In genomic region chr10:91220194-91220953, GRCh38 we compare ENCODE assay signal across 8 cellular contexts. TPM values are rescaled to one million over a fixed set of nuclear protein-coding genes. Genes with fewer than 3 reads are reported as not detected.
DNase-seq lines count a peak whose midpoint lies in the region; ATAC-seq and TF ChIP-seq lines count a peak whose summit lies in the region.

Gene PCGF5 (plus strand): TSS chr10:91220663. CDS start chr10:91222872, 2,209 bp downstream.

- H3K4me3 ChIP-seq in right atrium auricular region (peak within 1 kb of the TSS; percentile 94 to 97), uterus (peak within 1 kb of the TSS; percentile 62 to 99)

- H3K27me3 ChIP-seq in right atrium auricular region (no peaks in the 10 kb centered on the region), uterus (no peaks in the 10 kb centered on the region)

- DNase-seq in NCI-H128 (lab: John Stamatoyannopoulos, UW; ENCODE audit: unreplicated experiment): peak; percentile 31
- peak in 57 of 58 donors; percentile 23 to 89 (median 79) for DNase-seq in anterior cingulate cortex (lab: John Stamatoyannopoulos, UW)
- peak; percentile 84 for DNase-seq in right atrium auricular region (ENCODE audit: low spot score)
- DNase-seq in putamen (ENCODE audit: low spot score): peak; percentile 88
- peak; percentile 85 to 90 for DNase-seq in uterus

- peak within 1 kb of the TSS; percentile 91 to 94 for H3K27ac ChIP-seq in right atrium auricular region
- peak within 1 kb of the TSS; percentile 92 to 97 for H3K27ac ChIP-seq in uterus

- H3K36me3 ChIP-seq in right atrium auricular region (no peaks in the 10 kb centered on the region), uterus (no peaks in the 10 kb centered on the region)

- H3K9me3 ChIP-seq in right atrium auricular region (no peaks in the 10 kb centered on the region), uterus (no peaks in the 10 kb centered on the region)

- H3K4me1 ChIP-seq in right atrium auricular region (peaks cover 0 to 50% of the 10 kb centered on the region in 2 donors), uterus (no peaks in the 10 kb centered on the region)

- TF ChIP-seq CTCF in right atrium auricular region (IDR thresholded peaks at IDR 0.05) (peak in 1 of 2 donors; percentile 51), uterus (IDR thresholded peaks at IDR 0.05) (peak in 3 of 4 experiments; percentile 36 to 73 (median 47))

- ATAC-seq in HG02763 (IDR thresholded peaks at IDR 0.05; ENCODE audit: unreplicated experiment): peak; percentile 95

- peak; percentile 80 for TF ChIP-seq POLR2A in GM15510 (IDR thresholded peaks at IDR 0.05; ENCODE audit: borderline replicate concordance, extremely low read depth, insufficient read length)
- peak; percentile 64 to 75 for TF ChIP-seq POLR2A in uterus (IDR thresholded peaks at IDR 0.05)

- intact Hi-C loops in T-helper 2 cell treated with Interferon-gamma antibody and Interleukin-4, amounts not matched to agents 100 ng/mL and 5 ng/mL, for 36 hours (cut with micrococcal nuclease): loop anchor here (1.0 to 10.0 kb wide), 9 partner anchors 19 to 1624 kb away; partner anchors contain the start of genes CPEB3, EXOC6, FGFBP3 and KIF11
- intact Hi-C loops in uterus (cut with DNase I; ENCODE audit: low total_unique reads): no loop called here

RNA-seq across cellular contexts. Expression of gene PCGF5, which starts in this region (rescaled TPM):
- 42.3 and 43.4 TPM in 2 replicates for total RNA-seq in T-helper 2 cell treated with Interferon-gamma antibody and Interleukin-4, amounts not matched to agents 100 ng/mL and 5 ng/mL, for 36 hours
- total RNA-seq in right atrium auricular region (10 to 100 TPM; 42.8 to 62.0 TPM), uterus (10 to 100 TPM; 10.8 to 60.4 (median 37.2) TPM)

Comparison
In these comparisons a context has a peak if more than half of its experiments do, and no peak if none do; other contexts are left out.
1. Peak in every context shown above with its lines: DNase-seq, ATAC-seq, H3K4me3 ChIP-seq and H3K27ac ChIP-seq.
2. DNase-seq: peak in every context shown above with its lines; median percentile 88 in putamen; 88 in uterus; 84 in right atrium auricular region; 79 in anterior cingulate cortex; 31 in NCI-H128.